1 cellular context compared by ENCODE assay signal in genomic region chr10:74021248-74022055, GRCh38.
TF ChIP-seq lines count a peak whose summit lies in the region.

No MANE protein-coding gene starts in this region.

TF ChIP-seq in K562, 482 proteins besides CTCF, POLR2A, EP300 and RAD21 (continued from another document):
- TF ChIP-seq TRIM25 (IDR thresholded peaks at IDR 0.05; ENCODE audit: borderline replicate concordance) = peak; percentile 82; the same call in 1 of the 2 replicates
- no peak for TF ChIP-seq BRD4 (IDR thresholded peaks at IDR 0.05)
- no peak; the same call in 1 of the 2 replicates for TF ChIP-seq AFF4 (CRISPR knock-in tag; IDR thresholded peaks at IDR 0.05)
- no peak for TF ChIP-seq ZBTB7A (IDR thresholded peaks at IDR 0.05; ENCODE audit: borderline replicate concordance, control insufficient read depth, low read depth, low read length)
- peak; percentile 95 for TF ChIP-seq MEF2D (tag; conservative IDR thresholded peaks at IDR 0.05; ENCODE audit: low read depth)
- peak; percentile 74 for TF ChIP-seq TAF9B (IDR thresholded peaks at IDR 0.05; ENCODE audit: partially characterized antibody)
- TF ChIP-seq, protein P1, sequence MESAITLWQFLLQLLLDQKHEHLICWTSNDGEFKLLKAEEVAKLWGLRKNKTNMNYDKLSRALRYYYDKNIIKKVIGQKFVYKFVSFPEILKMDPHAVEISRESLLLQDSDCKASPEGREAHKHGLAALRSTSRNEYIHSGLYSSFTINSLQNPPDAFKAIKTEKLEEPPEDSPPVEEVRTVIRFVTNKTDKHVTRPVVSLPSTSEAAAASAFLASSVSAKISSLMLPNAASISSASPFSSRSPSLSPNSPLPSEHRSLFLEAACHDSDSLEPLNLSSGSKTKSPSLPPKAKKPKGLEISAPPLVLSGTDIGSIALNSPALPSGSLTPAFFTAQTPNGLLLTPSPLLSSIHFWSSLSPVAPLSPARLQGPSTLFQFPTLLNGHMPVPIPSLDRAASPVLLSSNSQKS (CRISPR knock-in tag; IDR thresholded peaks at IDR 0.05) = no peak
- TF ChIP-seq SRF (CRISPR knock-in tag; IDR thresholded peaks at IDR 0.05) = peak; percentile 94 to 99
- peak in 1 of 2 experiments; percentile 91; a peak in 2 of 4 replicates for TF ChIP-seq TBL1XR1 (IDR thresholded peaks at IDR 0.05; ENCODE audit: low read length in 2 of 2)
- TF ChIP-seq TEAD2 (tag; IDR thresholded peaks at IDR 0.05) = 0 out of 2 replicates have a peak, but pooled peaks have one; percentile 14
- TF ChIP-seq NFRKB (IDR thresholded peaks at IDR 0.05; ENCODE audit: low read depth) = peak; percentile 60
- TF ChIP-seq SMC3 (conservative IDR thresholded peaks at IDR 0.05; ENCODE audit: insufficient read depth, low read depth, low read length) = no peak
- 0 out of 2 replicates have a peak, but pooled peaks have one; percentile 50 for TF ChIP-seq NCOA6 (IDR thresholded peaks at IDR 0.05)
- peak; percentile 26; the same call in 1 of the 2 replicates for TF ChIP-seq EHMT2 (IDR thresholded peaks at IDR 0.05)
- TF ChIP-seq XRCC5 (IDR thresholded peaks at IDR 0.05; ENCODE audit: low read depth, low read length) = no peak
- peak; percentile 57 for TF ChIP-seq KHSRP (IDR thresholded peaks at IDR 0.05)
- TF ChIP-seq WHSC1 (IDR thresholded peaks at IDR 0.05; ENCODE audit: low read length) = no peak
- TF ChIP-seq NFE2 (IDR thresholded peaks at IDR 0.05; ENCODE audit: low read depth) = peak; percentile 62; the same call in 1 of the 2 replicates
- no peak for TF ChIP-seq ZNF121 (CRISPR knock-in tag; conservative IDR thresholded peaks at IDR 0.05)
- no peak for TF ChIP-seq HOMEZ (CRISPR knock-in tag; IDR thresholded peaks at IDR 0.05)
- peak; percentile 11 to 75; a peak in 1 of 4 replicates for TF ChIP-seq MLLT1 (IDR thresholded peaks at IDR 0.05)
- TF ChIP-seq CEBPG (CRISPR knock-in tag; IDR thresholded peaks at IDR 0.05) = peak; percentile 75
- TF ChIP-seq CEBPG (tag; conservative IDR thresholded peaks at IDR 0.05 in 1 of 2, IDR thresholded peaks at IDR 0.05 in 1 of 2) = peak; percentile 96 to 97
- no peak for TF ChIP-seq CHCHD3 (CRISPR knock-in tag; IDR thresholded peaks at IDR 0.05)
- no peak for TF ChIP-seq ZNF740 (CRISPR knock-in tag; IDR thresholded peaks at IDR 0.05)
- TF ChIP-seq ZNF740 (tag; IDR thresholded peaks at IDR 0.05) = no peak
- no peak for TF ChIP-seq ZBTB8A (IDR thresholded peaks at IDR 0.05; ENCODE audit: partially characterized antibody)
- TF ChIP-seq ZNF445 (CRISPR knock-in tag; IDR thresholded peaks at IDR 0.05; ENCODE audit: low read depth) = no peak
- TF ChIP-seq ETS2 (tag; IDR thresholded peaks at IDR 0.05; ENCODE audit: borderline replicate concordance, poor library complexity, severe bottlenecking) = no peak
- no peak for TF ChIP-seq HNRNPL (IDR thresholded peaks at IDR 0.05; ENCODE audit: low read depth, low read length)
- TF ChIP-seq ZC3H4 (CRISPR knock-in tag; IDR thresholded peaks at IDR 0.05; ENCODE audit: borderline replicate concordance) = no peak
- no peak for TF ChIP-seq ZNF407 (IDR thresholded peaks at IDR 0.05; ENCODE audit: low read depth)
- no peak for TF ChIP-seq PHB (CRISPR knock-in tag; IDR thresholded peaks at IDR 0.05)
- no peak; the same call in 1 of the 2 replicates for TF ChIP-seq TOE1 (IDR thresholded peaks at IDR 0.05; ENCODE audit: borderline replicate concordance)
- no peak for TF ChIP-seq TOE1 (CRISPR knock-in tag; IDR thresholded peaks at IDR 0.05; ENCODE audit: borderline replicate concordance, low read depth)
- TF ChIP-seq ZNF644 (tag; IDR thresholded peaks at IDR 0.05; ENCODE audit: low read depth) = peak; percentile 15; the same call in 1 of the 2 replicates
TF ChIP-seq in K562: peak in this region for 157.
